In the genomic region with DNA sequence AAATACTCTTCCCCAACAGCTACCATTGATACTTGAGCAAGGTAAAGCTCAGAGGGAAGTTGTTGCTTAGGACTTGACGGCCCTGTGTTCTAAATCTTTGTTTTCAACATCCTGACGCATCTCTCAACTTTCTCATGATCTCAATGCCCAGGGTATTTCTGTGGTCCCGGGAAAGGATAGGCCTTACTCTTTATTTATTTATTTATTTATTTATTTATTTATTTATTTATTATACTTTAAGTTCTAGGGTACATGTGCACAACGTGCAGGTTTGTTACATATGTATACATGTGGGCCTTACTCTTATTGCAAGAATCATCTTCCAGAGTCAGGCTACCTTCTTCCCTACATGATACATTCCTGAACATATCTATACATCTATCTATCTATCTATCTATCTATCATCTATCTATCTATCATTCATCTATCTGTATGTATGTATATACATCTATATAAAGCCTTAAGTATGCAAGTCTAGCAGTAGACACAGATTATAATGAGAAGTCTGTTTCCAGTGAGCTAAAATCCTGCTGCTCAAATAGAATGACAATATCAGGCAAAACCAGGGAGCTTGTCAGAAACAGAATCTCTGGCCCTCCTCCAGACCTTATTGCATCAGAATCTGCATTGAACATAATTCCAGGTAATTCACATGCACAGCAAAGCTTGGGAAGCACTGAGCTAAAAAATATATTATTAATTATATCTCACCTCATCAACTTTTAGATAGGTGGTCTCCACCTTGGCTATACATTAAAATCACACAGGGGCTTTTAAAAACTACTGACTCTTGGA, we compare ENCODE assay signal across 38 cellular contexts. TPM values are rescaled to one million over a fixed set of nuclear protein-coding genes. Genes with fewer than 3 reads are reported as not detected.
"Had no signal": no experiment of that assay in that cellular context is flagged by ENCODE, and none has a peak within 500 bp of the region (broad histone marks: within the 10 kb centered on the region; RNA-seq: fewer than 3 reads in every experiment).

No MANE protein-coding gene starts in this region.

- H3K9me3 Mint-ChIP-seq: activated T-cell treated with anti-CD3 and anti-CD28 coated beads, Interleukin-2, amount 50 U/mL, for 24 hours; activated T-helper 17 cell treated with anti-CD3 and anti-CD28 coated beads, Interleukin-2, amount 50 U/mL, for 72 hours; immature natural killer cell; naive thymus-derived CD4-positive, alpha-beta T cell; neural crest cell; stimulated activated memory B cell treated with anti-CD40 and anti-IgM and Interleukin-4, amounts not matched to agents 10 μg/mL and 1 μg/mL and 100 μg/mL, for 72 hours; stimulated activated naive CD8-positive, alpha-beta T cell treated with anti-CD3 and anti-CD28 coated beads, Interleukin-15, amount 100 ng/mL, for 72 hours; T-helper 1 cell treated with Interleukin-12 subunit alpha and Interleukin-12 subunit beta and Interleukin-4 antibody, amounts not matched to agents 30 μg/mL and 1 μg/mL, for 36 hours had no signal

- ATAC-seq: activated CD4-positive, CD25-positive, alpha-beta regulatory T cell treated with anti-CD3 and anti-CD28 coated beads, Interleukin-2, amount 50 U/mL, for 24 hours; activated T-helper 17 cell treated with anti-CD3 and anti-CD28 coated beads, Interleukin-2, amount 50 U/mL, for 72 hours; esophagus mucosa; foreskin keratinocyte; heart left ventricle; naive thymus-derived CD4-positive, alpha-beta T cell; psoas muscle; stimulated activated memory B cell treated with anti-CD40 and anti-IgM and Interleukin-4, amounts not matched to agents 10 μg/mL and 1 μg/mL and 100 μg/mL, for 72 hours; stimulated activated naive CD8-positive, alpha-beta T cell treated with anti-CD3 and anti-CD28 coated beads, Interleukin-15, amount 100 ng/mL, for 72 hours had no signal

- H3K36me3 Mint-ChIP-seq: immature natural killer cell; naive thymus-derived CD4-positive, alpha-beta T cell; stimulated activated memory B cell treated with anti-CD40 and anti-IgM and Interleukin-4, amounts not matched to agents 10 μg/mL and 1 μg/mL and 100 μg/mL, for 72 hours had no signal

- H3K27me3 Mint-ChIP-seq: activated T-cell treated with anti-CD3 and anti-CD28 coated beads, Interleukin-2, amount 50 U/mL, for 24 hours; stimulated activated naive CD8-positive, alpha-beta T cell treated with anti-CD3 and anti-CD28 coated beads, Interleukin-15, amount 100 ng/mL, for 72 hours had no signal

- H3K4me1 Mint-ChIP-seq: activated T-helper 17 cell treated with anti-CD3 and anti-CD28 coated beads, Interleukin-2, amount 50 U/mL, for 72 hours; immature natural killer cell; naive thymus-derived CD4-positive, alpha-beta T cell; stimulated activated memory B cell treated with anti-CD40 and anti-IgM and Interleukin-4, amounts not matched to agents 10 μg/mL and 1 μg/mL and 100 μg/mL, for 72 hours; stimulated activated naive CD8-positive, alpha-beta T cell treated with anti-CD3 and anti-CD28 coated beads, Interleukin-15, amount 100 ng/mL, for 72 hours had no signal

- H3K9me3 ChIP-seq: heart left ventricle, pancreas, psoas muscle, sigmoid colon, upper lobe of left lung, vagina had no signal

- H3K27ac ChIP-seq: cardiac muscle cell, heart left ventricle, pancreas, psoas muscle, sigmoid colon, upper lobe of left lung, vagina, VCaP had no signal

- H3K36me3 ChIP-seq: cardiac muscle cell, heart left ventricle, pancreas, sigmoid colon, upper lobe of left lung, vagina had no signal

- H3K4me1 ChIP-seq: psoas muscle, upper lobe of left lung, vagina had no signal

- H3K27ac Mint-ChIP-seq: activated T-cell treated with anti-CD3 and anti-CD28 coated beads, Interleukin-2, amount 50 U/mL, for 24 hours; activated T-helper 17 cell treated with anti-CD3 and anti-CD28 coated beads, Interleukin-2, amount 50 U/mL, for 72 hours; immature natural killer cell; naive thymus-derived CD4-positive, alpha-beta T cell; stimulated activated memory B cell treated with anti-CD40 and anti-IgM and Interleukin-4, amounts not matched to agents 10 μg/mL and 1 μg/mL and 100 μg/mL, for 72 hours; T-helper 1 cell treated with Interleukin-12 subunit alpha and Interleukin-12 subunit beta and Interleukin-4 antibody, amounts not matched to agents 30 μg/mL and 1 μg/mL, for 36 hours had no signal

- DNase-seq: activated CD4-positive, alpha-beta T cell treated with anti-CD3 and anti-CD28 coated beads for 48 hours; activated CD4-positive, alpha-beta T cell treated with anti-CD3 and anti-CD28 coated beads, Interleukin-2, amount 50 U/mL, for 48 hours; activated CD8-positive, alpha-beta memory T cell treated with anti-CD3 and anti-CD28 coated beads, Interleukin-2, amount 50 U/mL, for 48 hours; activated gamma-delta T cell treated with Interleukin-2 at 50 U/mL for 16 hours; activated naive CD4-positive, alpha-beta T cell treated with anti-CD3 and anti-CD28 coated beads, Interleukin-2, amount 50 U/mL, for 16 hours; activated T-cell treated with anti-CD3 and anti-CD28 coated beads, Interleukin-2, amount 50 U/mL, for 24 hours; cerebellar nuclear complex; cortex of kidney; foreskin keratinocyte; heart left ventricle; hypothalamus; immature natural killer cell; midbrain; naive thymus-derived CD4-positive, alpha-beta T cell; nucleus accumbens; psoas muscle; sigmoid colon; small intestine; stimulated activated CD4-positive, alpha-beta T cell treated with anti-CD3 and anti-CD28 coated beads, Interleukin-4, amount 100 ng/mL, for 4 hours; stimulated activated CD8-positive, alpha-beta memory T cell treated with anti-CD3 and anti-CD28 coated beads, Interleukin-4, amount 100 ng/mL, for 48 hours; stimulated activated naive CD8-positive, alpha-beta T cell treated with anti-CD3 and anti-CD28 coated beads, Interleukin-15, amount 100 ng/mL, for 72 hours; substantia nigra; T-helper 9 cell; upper lobe of left lung had no signal

- H3K4me3 Mint-ChIP-seq: activated T-cell treated with anti-CD3 and anti-CD28 coated beads, Interleukin-2, amount 50 U/mL, for 24 hours; activated T-helper 17 cell treated with anti-CD3 and anti-CD28 coated beads, Interleukin-2, amount 50 U/mL, for 72 hours; immature natural killer cell; naive thymus-derived CD4-positive, alpha-beta T cell; neural crest cell; stimulated activated memory B cell treated with anti-CD40 and anti-IgM and Interleukin-4, amounts not matched to agents 10 μg/mL and 1 μg/mL and 100 μg/mL, for 72 hours; stimulated activated naive CD8-positive, alpha-beta T cell treated with anti-CD3 and anti-CD28 coated beads, Interleukin-15, amount 100 ng/mL, for 72 hours; T-helper 1 cell treated with Interleukin-12 subunit alpha and Interleukin-12 subunit beta and Interleukin-4 antibody, amounts not matched to agents 30 μg/mL and 1 μg/mL, for 36 hours had no signal

- H3K27me3 ChIP-seq: cardiac muscle cell, foreskin keratinocyte, heart left ventricle, pancreas, sigmoid colon, upper lobe of left lung, vagina had no signal

- H3K4me3 ChIP-seq: cardiac muscle cell, heart left ventricle, pancreas, psoas muscle, sigmoid colon, upper lobe of left lung, vagina had no signal

RNA-seq across cellular contexts. Expression of a gene that starts 12.2 kb away (rescaled TPM):
- total RNA-seq: cardiac muscle cell, endothelial cell of umbilical vein, esophagus mucosa, heart left ventricle, kidney epithelial cell, lower leg skin, neural crest cell, sigmoid colon, upper lobe of left lung, vagina had no signal

RNA-seq across cellular contexts. Expression of a gene that starts 39.5 kb away (rescaled TPM):
- total RNA-seq: activated CD8-positive, alpha-beta memory T cell treated with anti-CD3 and anti-CD28 coated beads for 36 hours; cardiac muscle cell; endothelial cell of umbilical vein; naive thymus-derived CD4-positive, alpha-beta T cell; sigmoid colon had no signal

RNA-seq across cellular contexts. Expression of a gene that starts 47.8 kb away (rescaled TPM):
- total RNA-seq: activated CD8-positive, alpha-beta memory T cell treated with anti-CD3 and anti-CD28 coated beads for 36 hours; activated T-helper 17 cell treated with anti-CD3 and anti-CD28 coated beads, Interleukin-2, amount 50 U/mL, for 72 hours; endothelial cell of umbilical vein; esophagus mucosa; foreskin keratinocyte; kidney epithelial cell; naive thymus-derived CD4-positive, alpha-beta T cell; neural crest cell; vagina had no signal
